Comparison of ENCODE assay signal across 8 cellular contexts in the genomic region with DNA sequence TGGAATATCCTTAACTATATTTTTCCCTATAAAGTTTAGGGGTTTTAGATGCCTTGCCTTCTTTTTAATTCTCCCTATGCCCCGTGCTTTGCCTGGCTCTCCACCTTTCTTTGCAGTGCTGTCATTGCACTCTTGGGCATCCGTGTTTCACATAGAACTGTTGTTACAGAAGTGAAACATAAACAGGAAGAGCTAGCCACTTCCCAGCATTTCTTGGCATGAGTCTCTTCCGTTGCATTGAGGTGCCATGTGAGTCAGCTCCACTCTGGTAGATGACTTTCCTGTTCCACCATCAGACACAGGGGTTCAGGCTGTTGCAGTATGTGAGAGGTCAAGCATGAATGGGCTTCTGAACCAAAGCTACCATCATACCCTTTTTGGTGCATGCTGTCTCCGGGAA.
DNase-seq lines count a peak whose midpoint lies in the region; ATAC-seq and TF ChIP-seq lines count a peak whose summit lies in the region.

No MANE protein-coding gene starts in this region.

- H3K79me2 ChIP-seq in GM23248 (ENCODE audit: insufficient read depth) = no peaks in the 10 kb centered on the region

- H3K4me3 ChIP-seq in GM23248 (peak overlapping the region; percentile 48), epithelial cell of esophagus (ENCODE audit: low read length) (no peak overlapping the region), psoas muscle (no peak overlapping the region)

- H3K9me2 ChIP-seq in GM23248 (ENCODE audit: insufficient read depth) = no peaks in the 10 kb centered on the region

- peak; percentile 72 for DNase-seq in CD1c-positive myeloid dendritic cell (ENCODE audit: extremely low spot score)
- peak; percentile 94 for DNase-seq in GM23248
- DNase-seq in epithelial cell of esophagus (ENCODE audit: low read depth) = peak; percentile 95
- DNase-seq in psoas muscle = no peak
- no peak for DNase-seq in NCI-H345 treated with DMSO at 0.1 percent for 48 hours (lab: John Stamatoyannopoulos, UW; ENCODE audit: unreplicated experiment)
- no peak for DNase-seq in NCI-H748 treated with DMSO at 0.1 percent for 48 hours (lab: John Stamatoyannopoulos, UW)

- TF ChIP-seq CTCF in epithelial cell of esophagus (IDR thresholded peaks at IDR 0.05; ENCODE audit: insufficient read depth, low read depth, low read length, missing control alignments) = peak; percentile 54
- TF ChIP-seq CTCF in psoas muscle (IDR thresholded peaks at IDR 0.05) = peak; percentile 27

- H3K9me3 ChIP-seq in GM23248 (ENCODE audit: low read depth) = no peaks in the 10 kb centered on the region
- no peaks in the 10 kb centered on the region for H3K9me3 ChIP-seq in psoas muscle

- H4K20me1 ChIP-seq in GM23248 (ENCODE audit: insufficient read depth) = no peaks in the 10 kb centered on the region

- peaks cover 6% of the 10 kb centered on the region; the same call in 1 of the 2 replicates for H3F3A ChIP-seq in GM23248 (ENCODE audit: insufficient read depth)

- H3K9ac ChIP-seq in GM23248 = peak overlapping the region; percentile 44

- intact Hi-C loops in psoas muscle (cut with DNase I) = no loop called here

- H3K27me3 ChIP-seq in GM23248 (replicated peaks; ENCODE audit: insufficient read depth) (no peaks in the 10 kb centered on the region), psoas muscle (ENCODE audit: insufficient read depth in 3 of 3, low read length in 2 of 3) (no peaks in the 10 kb centered on the region)

- in situ Hi-C loops in GM23248 (cut with MboI) = no loop called here

- WGBS in GM23248 (ENCODE audit: low coverage in 1 of 2, low lambda C conversion rate in 2 of 2, missing lambda C conversion rate in 2 of 2), 2 experiments = 40 to 45% methylated on average over 4 of the region's 4 CpGs
- WGBS in psoas muscle, 3 donors = 64 to 69% (median 65%) methylated on average over 4 of the region's 4 CpGs

- H3K4me2 ChIP-seq in GM23248 (ENCODE audit: unreplicated experiment) = peak overlapping the region; percentile 61

- H3K36me3 ChIP-seq in GM23248 (ENCODE audit: low read depth) (no peaks in the 10 kb centered on the region), psoas muscle (ENCODE audit: insufficient read depth in 1 of 2, low read depth in 1 of 2) (no peaks in the 10 kb centered on the region)

- H3K4me1 ChIP-seq in GM23248 (ENCODE audit: insufficient read depth) (peaks cover 14% of the 10 kb centered on the region), psoas muscle (peaks cover 18% of the 10 kb centered on the region)

- H3K27ac ChIP-seq in GM23248 (peak overlapping the region; percentile 36), psoas muscle (peak overlapping the region; percentile 6)

- ATAC-seq in SK-N-SH treated with all-trans-retinoic acid at 6 μM for 48 hours (peak; percentile 88), psoas muscle (peak; percentile 43 to 82 (median 66)), GM18502 (IDR thresholded peaks at IDR 0.05; ENCODE audit: poor library complexity, unreplicated experiment) (no peak)

- peak overlapping the region; percentile 58 for H2AFZ ChIP-seq in GM23248

TF ChIP-seq in SK-N-SH treated with all-trans-retinoic acid at 6 μM for 48 hours, 23 proteins besides CTCF, POLR2A, EP300 and RAD21:
- no peak for TF ChIP-seq OSR1 (CRISPR knock-in tag; IDR thresholded peaks at IDR 0.05)
- TF ChIP-seq, protein P1, sequence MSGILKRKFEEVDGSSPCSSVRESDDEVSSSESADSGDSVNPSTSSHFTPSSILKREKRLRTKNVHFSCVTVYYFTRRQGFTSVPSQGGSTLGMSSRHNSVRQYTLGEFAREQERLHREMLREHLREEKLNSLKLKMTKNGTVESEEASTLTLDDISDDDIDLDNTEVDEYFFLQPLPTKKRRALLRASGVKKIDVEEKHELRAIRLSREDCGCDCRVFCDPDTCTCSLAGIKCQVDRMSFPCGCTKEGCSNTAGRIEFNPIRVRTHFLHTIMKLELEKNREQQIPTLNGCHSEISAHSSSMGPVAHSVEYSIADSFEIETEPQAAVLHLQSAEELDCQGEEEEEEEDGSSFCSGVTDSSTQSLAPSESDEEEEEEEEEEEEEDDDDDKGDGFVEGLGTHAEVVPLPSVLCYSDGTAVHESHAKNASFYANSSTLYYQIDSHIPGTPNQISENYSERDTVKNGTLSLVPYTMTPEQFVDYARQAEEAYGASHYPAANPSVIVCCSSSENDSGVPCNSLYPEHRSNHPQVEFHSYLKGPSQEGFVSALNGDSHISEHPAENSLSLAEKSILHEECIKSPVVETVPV (CRISPR knock-in tag; IDR thresholded peaks at IDR 0.05) = no peak
- no peak for TF ChIP-seq TOX (CRISPR knock-in tag; IDR thresholded peaks at IDR 0.05; ENCODE audit: borderline replicate concordance)
- no peak for TF ChIP-seq BACH2 (CRISPR knock-in tag; IDR thresholded peaks at IDR 0.05; ENCODE audit: borderline replicate concordance)
- no peak for TF ChIP-seq ZFP30 (CRISPR knock-in tag; IDR thresholded peaks at IDR 0.05)
- TF ChIP-seq POU6F1 (CRISPR knock-in tag; IDR thresholded peaks at IDR 0.05; ENCODE audit: borderline replicate concordance, low read depth) = no peak
- TF ChIP-seq ZNF565 (CRISPR knock-in tag; conservative IDR thresholded peaks at IDR 0.05; ENCODE audit: low read depth) = no peak
TF ChIP-seq in SK-N-SH treated with all-trans-retinoic acid at 6 μM for 48 hours: peak in this region for 0.

Comparison
In these comparisons a context has a peak if more than half of its experiments do, and no peak if none do; other contexts are left out.
1. DNase-seq: peak in CD1c-positive myeloid dendritic cell (single experiment), GM23248 (single experiment) and epithelial cell of esophagus (single experiment); none in psoas muscle (0 of 2), NCI-H345 treated with DMSO at 0.1 percent for 48 hours (single experiment) and NCI-H748 treated with DMSO at 0.1 percent for 48 hours (single experiment).